Comparison of ENCODE assay signal across 21 cellular contexts in genomic region chr7:130953193-130953592, GRCh38.
A peak's percentile ranks its signal among the peaks of the same experiment; 100 is the strongest.
DNase-seq lines count a peak whose midpoint lies in the region; ATAC-seq and TF ChIP-seq lines count a peak whose summit lies in the region.
"Had no signal": no experiment of that assay in that cellular context is flagged by ENCODE, and none has a peak within 500 bp of the region (broad histone marks: within the 10 kb centered on the region; RNA-seq: fewer than 3 reads in every experiment).

No MANE protein-coding gene starts in this region.

- peak overlapping the region; percentile 81 for H3K27ac Mint-ChIP-seq in activated naive CD8-positive, alpha-beta T cell treated with anti-CD3 and anti-CD28 coated beads for 36 hours
- H3K27ac Mint-ChIP-seq in activated naive CD8-positive, alpha-beta T cell treated with anti-CD3 and anti-CD28 coated beads, Interleukin-2, amount 50 U/mL, for 24 hours: no peak overlapping the region
- peak overlapping the region; percentile 40 for H3K27ac Mint-ChIP-seq in activated T-helper 1 cell treated with anti-CD3 and anti-CD28 coated beads, Interleukin-12 subunit alpha, Interleukin-12 subunit beta, Interleukin-2, Interleukin-4 antibody, amounts not matched to agents 30 ng/mL and 10 ng/mL and 1 ng/mL, durations not matched to agents 14 hours and 24 hours and 36 hours
- H3K27ac Mint-ChIP-seq: CD14-positive monocyte, nephron progenitor cell had no signal

- no peak overlapping the region for H3K9ac ChIP-seq in IMR-90 (ENCODE audit: low read depth, low read length)

- peaks cover 19% of the 10 kb centered on the region for H3K9me1 ChIP-seq in IMR-90 (ENCODE audit: insufficient read depth, low read length)

- 0 out of 2 replicates have a peak overlapping the region, but pooled peaks have one; percentile 13 for H3K23ac ChIP-seq in IMR-90 (ENCODE audit: low read depth, low read length)

- H3K27me3 ChIP-seq in IMR-90 (ENCODE audit: control insufficient read depth, insufficient read depth, low read length): no peaks in the 10 kb centered on the region
- H3K27me3 ChIP-seq in spleen (replicated peaks in 1 of 7): no peaks in the 10 kb centered on the region
- H3K27me3 ChIP-seq: gastrocnemius medialis, vagina had no signal

- no peak for TF ChIP-seq RAD21 in IMR-90 (IDR thresholded peaks at IDR 0.05; ENCODE audit: low read length)

- no peak overlapping the region for H4K91ac ChIP-seq in IMR-90 (ENCODE audit: insufficient read depth, low read depth, low read length)

- TF ChIP-seq POLR2A in IMR-90 (IDR thresholded peaks at IDR 0.05; ENCODE audit: low read depth, low read length) (no peak), spleen (IDR thresholded peaks at IDR 0.05) (no peak)

- no peak overlapping the region for H3K56ac ChIP-seq in IMR-90 (ENCODE audit: extremely low read depth, insufficient read depth, low read length)

- no peak overlapping the region for H4K5ac ChIP-seq in IMR-90 (ENCODE audit: low read depth, low read length)

- POLR2A ChIA-PET in IMR-90 (lab: Charles Lee; ENCODE audit: unreplicated experiment): interaction anchor here (1.1 kb wide), 1 partner anchor 40 kb away, joined by 3 read pairs; no protein-coding TSS in a partner anchor

- DNase-seq in activated naive CD8-positive, alpha-beta T cell treated with anti-CD3 and anti-CD28 coated beads for 36 hours: no peak
- DNase-seq in activated naive CD8-positive, alpha-beta T cell treated with anti-CD3 and anti-CD28 coated beads, Interleukin-2, amount 50 U/mL, for 24 hours: no peak
- DNase-seq in IMR-90: no peak
- DNase-seq in activated T-helper 1 cell treated with anti-CD3 and anti-CD28 coated beads, Interleukin-12 subunit alpha, Interleukin-12 subunit beta, Interleukin-2, Interleukin-4 antibody, amounts not matched to agents 30 ng/mL and 10 ng/mL and 1 ng/mL, durations not matched to agents 14 hours and 24 hours and 36 hours (ENCODE audit: low spot score): no peak
- no peak for DNase-seq in spleen
- no peak for DNase-seq in NCI-H2081 (lab: John Stamatoyannopoulos, UW)
- DNase-seq in amniotic stem cell (lab: John Stamatoyannopoulos, UW): no peak
- DNase-seq: activated T-cell treated with anti-CD3 and anti-CD28 coated beads for 4 hours; effector CD4-positive, alpha-beta T cell; gastrocnemius medialis; GDM1; hypothalamus; KG1; NCI-H1694 treated with DMSO at 0.1 percent for 48 hours; nephron progenitor cell; OCI-M1; SIG-M5 had no signal

- no peak overlapping the region for H3K4ac ChIP-seq in IMR-90 (ENCODE audit: low read depth, low read length)

- H3K9me3 ChIP-seq in IMR-90 (ENCODE audit: control insufficient read depth, insufficient read depth, low read length): no peaks in the 10 kb centered on the region
- H3K9me3 ChIP-seq in spleen: no peaks in the 10 kb centered on the region
- H3K9me3 ChIP-seq: gastrocnemius medialis, vagina had no signal

- peak overlapping the region; percentile 38 for H2BK120ac ChIP-seq in IMR-90 (ENCODE audit: low read depth, low read length)

- H3K27ac ChIP-seq in IMR-90 (ENCODE audit: insufficient read depth, low read length): no peak overlapping the region
- H3K27ac ChIP-seq in spleen: peak overlapping the region in 5 of 8 donors; percentile 37 to 89 (median 86)

- CTCF ChIA-PET in IMR-90 (lab: Yijun Ruan, JAX): interaction anchor here (0.7 kb wide), 1 partner anchor 86 kb away, joined by 3 read pairs; no protein-coding TSS in a partner anchor

- no peaks in the 10 kb centered on the region for H4K20me1 ChIP-seq in IMR-90 (ENCODE audit: insufficient read depth, low read length)

- no CpG with 5 or more reads among the region's 4 CpGs for WGBS in IMR-90 (ENCODE audit: extremely low coverage in 2 of 2, insufficient read length in 1 of 2), 2 experiments
- 77 to 90% (median 79%) methylated on average over 4 of the region's 4 CpGs for WGBS in spleen, 5 donors

- peaks cover 5% of the 10 kb centered on the region for H3K27me3 Mint-ChIP-seq in activated naive CD8-positive, alpha-beta T cell treated with anti-CD3 and anti-CD28 coated beads for 36 hours
- H3K27me3 Mint-ChIP-seq in activated naive CD8-positive, alpha-beta T cell treated with anti-CD3 and anti-CD28 coated beads, Interleukin-2, amount 50 U/mL, for 24 hours: no peaks in the 10 kb centered on the region
- no peaks in the 10 kb centered on the region for H3K27me3 Mint-ChIP-seq in activated T-helper 1 cell treated with anti-CD3 and anti-CD28 coated beads, Interleukin-12 subunit alpha, Interleukin-12 subunit beta, Interleukin-2, Interleukin-4 antibody, amounts not matched to agents 30 ng/mL and 10 ng/mL and 1 ng/mL, durations not matched to agents 14 hours and 24 hours and 36 hours (ENCODE audit: insufficient read depth)

- H3K9me3 Mint-ChIP-seq in activated naive CD8-positive, alpha-beta T cell treated with anti-CD3 and anti-CD28 coated beads for 36 hours: no peaks in the 10 kb centered on the region
- H3K9me3 Mint-ChIP-seq in activated naive CD8-positive, alpha-beta T cell treated with anti-CD3 and anti-CD28 coated beads, Interleukin-2, amount 50 U/mL, for 24 hours: no peaks in the 10 kb centered on the region
- H3K9me3 Mint-ChIP-seq in activated T-helper 1 cell treated with anti-CD3 and anti-CD28 coated beads, Interleukin-12 subunit alpha, Interleukin-12 subunit beta, Interleukin-2, Interleukin-4 antibody, amounts not matched to agents 30 ng/mL and 10 ng/mL and 1 ng/mL, durations not matched to agents 14 hours and 24 hours and 36 hours: no peaks in the 10 kb centered on the region
- H3K9me3 Mint-ChIP-seq: CD14-positive monocyte, nephron progenitor cell had no signal

- no TSS peak for BruUV-seq in IMR-90 (replicated peaks; lab: Mats Ljungman, UMichigan)

- dilution Hi-C loops in IMR-90 (cut with HindIII; ENCODE audit: low sequenced_read_pairs, unreplicated experiment): no loop called here

- no peak overlapping the region for H2BK20ac ChIP-seq in IMR-90 (ENCODE audit: low read depth, low read length)

- peaks cover 54% of the 10 kb centered on the region for H3K4me1 Mint-ChIP-seq in activated naive CD8-positive, alpha-beta T cell treated with anti-CD3 and anti-CD28 coated beads for 36 hours
- H3K4me1 Mint-ChIP-seq in activated naive CD8-positive, alpha-beta T cell treated with anti-CD3 and anti-CD28 coated beads, Interleukin-2, amount 50 U/mL, for 24 hours: peaks cover 46% of the 10 kb centered on the region
- peaks cover 2% of the 10 kb centered on the region for H3K4me1 Mint-ChIP-seq in activated T-helper 1 cell treated with anti-CD3 and anti-CD28 coated beads, Interleukin-12 subunit alpha, Interleukin-12 subunit beta, Interleukin-2, Interleukin-4 antibody, amounts not matched to agents 30 ng/mL and 10 ng/mL and 1 ng/mL, durations not matched to agents 14 hours and 24 hours and 36 hours (ENCODE audit: low read depth)

- H3K18ac ChIP-seq in IMR-90 (ENCODE audit: low read depth, low read length): peak overlapping the region; percentile 62; the same call in 1 of the 2 replicates

- H2BK5ac ChIP-seq in IMR-90 (ENCODE audit: low read depth, low read length, poor library complexity, severe bottlenecking): peak overlapping the region; percentile 24

- H3K36me3 Mint-ChIP-seq in activated naive CD8-positive, alpha-beta T cell treated with anti-CD3 and anti-CD28 coated beads for 36 hours: peaks cover 59% of the 10 kb centered on the region
- peaks cover 58% of the 10 kb centered on the region for H3K36me3 Mint-ChIP-seq in activated naive CD8-positive, alpha-beta T cell treated with anti-CD3 and anti-CD28 coated beads, Interleukin-2, amount 50 U/mL, for 24 hours (ENCODE audit: low read depth)
- peaks cover 52% of the 10 kb centered on the region for H3K36me3 Mint-ChIP-seq in activated T-helper 1 cell treated with anti-CD3 and anti-CD28 coated beads, Interleukin-12 subunit alpha, Interleukin-12 subunit beta, Interleukin-2, Interleukin-4 antibody, amounts not matched to agents 30 ng/mL and 10 ng/mL and 1 ng/mL, durations not matched to agents 14 hours and 24 hours and 36 hours (ENCODE audit: low read depth)

- H3K4me2 ChIP-seq in IMR-90 (ENCODE audit: low read depth, low read length): no peak overlapping the region; the same call in 1 of the 2 replicates

- no peak overlapping the region for H3K14ac ChIP-seq in IMR-90 (replicated peaks; ENCODE audit: low read depth, low read length)

- H3K4me1 ChIP-seq in IMR-90 (ENCODE audit: control insufficient read depth, insufficient read depth, low read length): peaks cover 26% of the 10 kb centered on the region
- peaks cover 26 to 100% (median 87%) of the 10 kb centered on the region in 6 donors for H3K4me1 ChIP-seq in spleen

- peaks cover 14% of the 10 kb centered on the region for H3K36me3 ChIP-seq in IMR-90 (ENCODE audit: control insufficient read depth, insufficient read depth, low read length)
- H3K36me3 ChIP-seq in spleen: peaks cover 0 to 47% (median 6%) of the 10 kb centered on the region in 6 donors
- H3K36me3 ChIP-seq: vagina had no signal

- peaks cover 30 to 80% of the 10 kb centered on the region in 2 experiments for H3K79me1 ChIP-seq in IMR-90 (ENCODE audit: low read depth in 1 of 2, low read length in 2 of 2)

- H3K4me3 ChIP-seq in IMR-90 (ENCODE audit: insufficient read depth, low read depth, low read length): no peak overlapping the region
- no peak overlapping the region for H3K4me3 ChIP-seq in spleen
- H3K4me3 ChIP-seq: gastrocnemius medialis, vagina had no signal

- ATAC-seq in activated naive CD8-positive, alpha-beta T cell treated with anti-CD3 and anti-CD28 coated beads, Interleukin-2, amount 50 U/mL, for 24 hours: no peak
- no peak for ATAC-seq in IMR-90 (ENCODE audit: low read depth)
- ATAC-seq in GM21381 (IDR thresholded peaks at IDR 0.05; ENCODE audit: unreplicated experiment): no peak
- ATAC-seq: gastrocnemius medialis, sciatic nerve had no signal

- peak overlapping the region in 1 of 2 experiments; percentile 6; a peak in 1 of 4 replicates for H4K8ac ChIP-seq in IMR-90 (ENCODE audit: low read depth in 2 of 2, low read length in 2 of 2)

- TF ChIP-seq CTCF in IMR-90 (conservative IDR thresholded peaks at IDR 0.05; ENCODE audit: low read depth, low read length) (no peak), spleen (IDR thresholded peaks at IDR 0.05 in 8 of 11, conservative IDR thresholded peaks at IDR 0.05 in 3 of 11) (no peak)

- in situ Hi-C loops in IMR-90 (cut with MboI; ENCODE audit: low sequenced_read_pairs): no loop called here

- H3K4me3 Mint-ChIP-seq in activated naive CD8-positive, alpha-beta T cell treated with anti-CD3 and anti-CD28 coated beads for 36 hours: no peak overlapping the region
- no peak overlapping the region for H3K4me3 Mint-ChIP-seq in activated naive CD8-positive, alpha-beta T cell treated with anti-CD3 and anti-CD28 coated beads, Interleukin-2, amount 50 U/mL, for 24 hours
- peak overlapping the region; percentile 65 for H3K4me3 Mint-ChIP-seq in activated T-helper 1 cell treated with anti-CD3 and anti-CD28 coated beads, Interleukin-12 subunit alpha, Interleukin-12 subunit beta, Interleukin-2, Interleukin-4 antibody, amounts not matched to agents 30 ng/mL and 10 ng/mL and 1 ng/mL, durations not matched to agents 14 hours and 24 hours and 36 hours
- H3K4me3 Mint-ChIP-seq: CD14-positive monocyte, nephron progenitor cell had no signal

- H2AK5ac ChIP-seq in IMR-90 (ENCODE audit: low read depth, low read length): peak overlapping the region; percentile 49; the same call in 1 of the 2 replicates

- H2BK15ac ChIP-seq in IMR-90 (ENCODE audit: low read depth, low read length): no peak overlapping the region

- intact Hi-C loops in IMR-90 (cut with micrococcal nuclease) (no loop called here), spleen (cut with DNase I; ENCODE audit: low total_unique reads) (no loop called here)
- intact Hi-C loops in activated T-helper 1 cell treated with anti-CD3 and anti-CD28 coated beads, Interleukin-12 subunit alpha, Interleukin-12 subunit beta, Interleukin-2, Interleukin-4 antibody, amounts not matched to agents 30 ng/mL and 10 ng/mL and 1 ng/mL, durations not matched to agents 14 hours and 24 hours and 36 hours (cut with micrococcal nuclease): no loop called here

- H2AK9ac ChIP-seq in IMR-90 (replicated peaks; ENCODE audit: low read depth, low read length, poor library complexity): no peak overlapping the region

- no peak overlapping the region for H2AFZ ChIP-seq in IMR-90 (replicated peaks; ENCODE audit: low read length, poor library complexity)
